1 cellular context compared by ENCODE assay signal in genomic region chr1:28208818-28209441, GRCh38.
TF ChIP-seq lines count a peak whose summit lies in the region.

No MANE protein-coding gene starts in this region.

TF ChIP-seq in GM23338, 12 proteins besides CTCF, POLR2A, EP300 and RAD21 (continued from another document):
- no peak for TF ChIP-seq REST (IDR thresholded peaks at IDR 0.05; ENCODE audit: unreplicated experiment)
- TF ChIP-seq POLR2AphosphoS5 (IDR thresholded peaks at IDR 0.05; ENCODE audit: low read depth), result no peak
- no peak for TF ChIP-seq EZH2 (IDR thresholded peaks at IDR 0.05; ENCODE audit: low read depth, unreplicated experiment)
- no peak for TF ChIP-seq EZH2phosphoT487 (IDR thresholded peaks at IDR 0.05; ENCODE audit: unreplicated experiment)
- TF ChIP-seq NANOG (IDR thresholded peaks at IDR 0.05; ENCODE audit: borderline replicate concordance), result no peak
- no peak for TF ChIP-seq ZNF331 (CRISPR knock-in tag; IDR thresholded peaks at IDR 0.05; ENCODE audit: low read depth)
- no peak for TF ChIP-seq JUNB (IDR thresholded peaks at IDR 0.05; ENCODE audit: unreplicated experiment)
- no peak for TF ChIP-seq CREB1 (CRISPR knock-in tag; IDR thresholded peaks at IDR 0.05; ENCODE audit: low read depth)
- no peak for TF ChIP-seq ETS1 (IDR thresholded peaks at IDR 0.05)
- no peak for TF ChIP-seq STAT1 (IDR thresholded peaks at IDR 0.05; ENCODE audit: unreplicated experiment)
TF ChIP-seq in GM23338: peak in this region for 0.
